ENCODE assay signal across 8 cellular contexts in the genomic region with DNA sequence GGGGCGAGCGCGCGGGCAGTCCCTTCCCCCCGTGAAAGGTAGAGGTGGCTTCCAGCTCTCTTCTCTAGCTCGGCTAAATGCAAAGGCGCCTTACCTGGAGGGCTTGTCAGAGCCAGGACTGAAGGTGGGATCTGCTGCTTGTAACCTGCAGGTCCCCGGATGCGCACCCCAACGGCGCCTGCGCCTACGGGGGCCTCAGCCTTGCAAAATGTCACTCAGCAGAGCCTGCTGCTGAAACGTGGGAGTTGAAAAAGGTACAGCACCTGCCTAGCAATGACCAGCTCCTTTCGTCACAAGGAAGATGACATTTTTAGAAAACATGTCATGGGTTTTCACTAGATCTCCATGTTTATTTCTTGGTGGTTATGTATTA. TPM values are rescaled to one million over a fixed set of nuclear protein-coding genes. Genes with fewer than 3 reads are reported as not detected.
DNase-seq lines count a peak whose midpoint lies in the region; ATAC-seq and TF ChIP-seq lines count a peak whose summit lies in the region.

No MANE protein-coding gene starts in this region.

- peaks cover 47% of the 10 kb centered on the region for H3K79me2 ChIP-seq in OCI-LY1 (ENCODE audit: insufficient read depth, low read length)

- H3K9me3 ChIP-seq in BE2C, result no peaks in the 10 kb centered on the region
- no peaks in the 10 kb centered on the region for H3K9me3 ChIP-seq in OCI-LY1 (ENCODE audit: low read length)
- H3K9me3 ChIP-seq in thymus (ENCODE audit: control insufficient read depth), result no peaks in the 10 kb centered on the region

- H3K9me2 ChIP-seq in OCI-LY1 (ENCODE audit: low read depth, low read length), result no peaks in the 10 kb centered on the region

- H4K20me1 ChIP-seq in OCI-LY1 (ENCODE audit: insufficient read depth, low read length), result no peaks in the 10 kb centered on the region

- TF ChIP-seq CTCF in BE2C (IDR thresholded peaks at IDR 0.05; ENCODE audit: low read depth, low read length) (no peak), OCI-LY1 (IDR thresholded peaks at IDR 0.05; ENCODE audit: low read length) (no peak), fibroblast of mammary gland (conservative IDR thresholded peaks at IDR 0.05; ENCODE audit: control insufficient read depth, insufficient read depth, low read depth, low read length) (no peak)

- H3F3A ChIP-seq in OCI-LY1 (ENCODE audit: insufficient read depth, low read length), result no peaks in the 10 kb centered on the region

- H3K9ac ChIP-seq in OCI-LY1 (ENCODE audit: low read length), result peak overlapping the region; percentile 81

- H3K4me2 ChIP-seq in OCI-LY1 (ENCODE audit: low read length), result peak overlapping the region; percentile 99

- ATAC-seq in GM19035 (IDR thresholded peaks at IDR 0.05; ENCODE audit: unreplicated experiment) (peak; percentile 36), HG03354 (IDR thresholded peaks at IDR 0.05; ENCODE audit: poor library complexity, severe bottlenecking, unreplicated experiment) (peak; percentile 34)

- peak; percentile 57 for DNase-seq in BE2C
- DNase-seq in activated T-helper 1 cell treated with Interleukin-2 at 50 U/mL for 16 hours (ENCODE audit: low read depth), result peak; percentile 54
- DNase-seq in fibroblast of mammary gland (ENCODE audit: low read depth), result peak; percentile 12
- DNase-seq in occipital lobe (lab: John Stamatoyannopoulos, UW), result peak; percentile 56

- peak overlapping the region; percentile 98 for H3K4me3 ChIP-seq in BE2C (ENCODE audit: low read depth, low read length)
- peak overlapping the region; percentile 80 for H3K4me3 ChIP-seq in OCI-LY1 (ENCODE audit: low read depth, low read length, poor library complexity, severe bottlenecking)
- peak overlapping the region; percentile 95 for H3K4me3 ChIP-seq in fibroblast of mammary gland (ENCODE audit: control insufficient read depth, low read depth, low read length)
- H3K4me3 ChIP-seq in thymus (ENCODE audit: low read length), result peak overlapping the region; percentile 73

- H2AFZ ChIP-seq in OCI-LY1 (ENCODE audit: low read length), result 0 out of 2 replicates have a peak overlapping the region, but pooled peaks have one; percentile 23

- 1% methylated on average over 15 of the region's 15 CpGs for WGBS in thymus

- H3K4me1 ChIP-seq in BE2C (peaks cover 5% of the 10 kb centered on the region), OCI-LY1 (ENCODE audit: insufficient read depth, low read length, severe bottlenecking) (peaks cover 19% of the 10 kb centered on the region), thymus (ENCODE audit: control insufficient read depth, insufficient read depth, low read length) (peaks cover 4% of the 10 kb centered on the region)

- H3K27ac ChIP-seq in OCI-LY1 (ENCODE audit: low read depth, low read length, poor library complexity, severe bottlenecking) (peak overlapping the region; percentile 45), thymus (ENCODE audit: low read depth) (peak overlapping the region; percentile 93)

- H3K36me3 ChIP-seq in BE2C, result no peaks in the 10 kb centered on the region
- H3K36me3 ChIP-seq in OCI-LY1 (ENCODE audit: insufficient read depth, low read length), result peaks cover 7% of the 10 kb centered on the region; the same call in 1 of the 2 replicates
- no peaks in the 10 kb centered on the region for H3K36me3 ChIP-seq in thymus (ENCODE audit: control insufficient read depth, insufficient read depth)

- H3K27me3 ChIP-seq in BE2C (no peaks in the 10 kb centered on the region), OCI-LY1 (ENCODE audit: insufficient read depth, low read length) (no peaks in the 10 kb centered on the region), thymus (ENCODE audit: control insufficient read depth, insufficient read depth) (no peaks in the 10 kb centered on the region)

RNA-seq across cellular contexts. Expression of a gene that starts 0.6 kb away (rescaled TPM):
- polyA plus RNA-seq in BE2C (2012; ENCODE audit: insufficient read depth, insufficient read length, low read depth), result 3.5 TPM
- total RNA-seq in occipital lobe, result 24.3 TPM
- 12.2 TPM for polyA plus RNA-seq in thymus

RNA-seq across cellular contexts. Expression of a gene that starts 0.8 kb away (rescaled TPM):
- 15.1 TPM for polyA plus RNA-seq in BE2C (2012; ENCODE audit: insufficient read depth, insufficient read length, low read depth)
- 82.7 TPM for total RNA-seq in occipital lobe
- 31.2 TPM for polyA plus RNA-seq in thymus

Comparison
In these comparisons a context has a peak if more than half of its experiments do, and no peak if none do; other contexts are left out.
1. Peak in every context shown above with its lines: DNase-seq, ATAC-seq, H3K4me3 ChIP-seq and H3K27ac ChIP-seq.